In the genomic region with DNA sequence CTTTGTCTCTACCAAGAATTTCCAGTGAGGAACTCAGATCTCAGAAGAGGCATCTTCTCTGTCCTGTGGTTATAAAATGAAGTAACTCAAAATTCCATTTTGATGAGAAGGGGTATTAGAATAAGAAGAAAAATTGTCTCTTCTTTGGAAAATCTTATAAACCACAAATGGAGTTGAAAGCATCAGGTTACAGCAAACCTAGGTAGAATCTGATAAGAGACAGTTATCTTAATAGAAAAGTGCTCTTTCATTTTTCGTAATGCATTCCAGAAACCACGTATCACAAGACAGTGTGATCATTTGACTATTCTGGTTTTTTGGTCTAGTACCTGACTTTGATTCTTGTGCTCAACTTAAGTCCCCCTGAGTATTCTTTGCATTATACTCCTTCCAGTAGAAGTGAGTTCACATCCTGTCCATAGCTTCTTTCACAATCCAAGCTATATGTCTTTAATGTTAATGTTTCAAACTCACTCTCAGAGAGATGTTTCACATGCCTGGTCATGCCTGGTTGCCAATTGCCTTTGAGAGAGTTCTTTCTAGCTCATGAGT, we compare ENCODE assay signal across 22 cellular contexts.
DNase-seq lines count a peak whose midpoint lies in the region; ATAC-seq, FAIRE-seq and TF ChIP-seq lines count a peak whose summit lies in the region.
"Had no signal": no experiment of that assay in that cellular context is flagged by ENCODE, and none has a peak within 500 bp of the region (broad histone marks: within the 10 kb centered on the region; RNA-seq: fewer than 3 reads in every experiment).

No MANE protein-coding gene starts in this region.

- no peaks in the 10 kb centered on the region for H3K27me3 ChIP-seq in brain microvascular endothelial cell (replicated peaks)
- H3K27me3 ChIP-seq in HepG2 (ENCODE audit: control insufficient read depth in 1 of 2, insufficient read depth in 2 of 2, low read length in 2 of 2): no peaks in the 10 kb centered on the region
- H3K27me3 ChIP-seq in hepatocyte: no peaks in the 10 kb centered on the region

- H3K9me3 ChIP-seq in HepG2 (ENCODE audit: low read length) (peaks cover 12% of the 10 kb centered on the region), hepatocyte (ENCODE audit: low read depth) (peaks cover 5% of the 10 kb centered on the region)

- peaks cover 1% of the 10 kb centered on the region for H3K4me1 Mint-ChIP-seq in progenitor cell of endocrine pancreas (ENCODE audit: low read depth)

- WGBS in HepG2 (ENCODE audit: low lambda C conversion rate): 67% methylated on average over 2 of the region's 2 CpGs
- WGBS in hepatocyte (ENCODE audit: low lambda C conversion rate, missing lambda C conversion rate): 65% methylated on average over 2 of the region's 2 CpGs

- no peak for TF ChIP-seq RAD21 in HepG2 (CRISPR knock-in tag; IDR thresholded peaks at IDR 0.05)

- H3K4me3 Mint-ChIP-seq in progenitor cell of endocrine pancreas (ENCODE audit: low read depth): no peak overlapping the region
- H3K4me3 Mint-ChIP-seq: activated naive CD4-positive, alpha-beta T cell treated with anti-CD3 and anti-CD28 coated beads, Interleukin-2, amount 50 U/mL, for 24 hours; natural killer cell treated with Interleukin-12 subunit alpha and Interleukin-12 subunit beta and Interleukin-15 and Interleukin-18, amount 100 ng/mL, for 72 hours had no signal

- H3K4me2 ChIP-seq in HepG2 (ENCODE audit: low read depth, low read length) (no peak overlapping the region), hepatocyte (no peak overlapping the region)

- BruUV-seq in HepG2 (replicated peaks; lab: Mats Ljungman, UMichigan): no TSS peak

- POLR2A ChIA-PET in HepG2 (lab: Yijun Ruan, JAX): no interaction called here

- no peak for FAIRE-seq in HepG2 (lab: Jason Lieb, UNC)
- FAIRE-seq: endometrium had no signal

- H3K4me1 ChIP-seq in HepG2 (ENCODE audit: insufficient read depth, low read length): no peaks in the 10 kb centered on the region
- no peaks in the 10 kb centered on the region for H3K4me1 ChIP-seq in hepatocyte (ENCODE audit: insufficient read depth)

- TF ChIP-seq CTCF in brain microvascular endothelial cell (IDR thresholded peaks at IDR 0.05; ENCODE audit: low read depth, low read length, missing control alignments) (no peak), HepG2 (CRISPR knock-in tag; IDR thresholded peaks at IDR 0.05) (no peak), progenitor cell of endocrine pancreas (IDR thresholded peaks at IDR 0.05; ENCODE audit: unreplicated experiment) (no peak), hepatocyte (IDR thresholded peaks at IDR 0.05; ENCODE audit: poor library complexity) (no peak)

- DNase-seq in AG20443 (ENCODE audit: low spot score) (peak; percentile 29), brain microvascular endothelial cell (no peak), HepG2 (ENCODE audit: low spot score) (no peak), progenitor cell of endocrine pancreas (ENCODE audit: low spot score, unreplicated experiment) (no peak), hepatocyte (ENCODE audit: low spot score) (no peak)
- DNase-seq in NK-92 treated with Interleukin-12 subunit alpha and Interleukin-12 subunit beta, amount 100 ng/mL, for 24 hours (lab: John Stamatoyannopoulos, UW): no peak
- DNase-seq: central memory CD4-positive, alpha-beta T cell; COR-L47; KBM-7; left colon; NCI-H1694; NCI-H748 treated with DMSO at 0.1 percent for 48 hours; right cardiac atrium; SIG-M5; stimulated activated CD4-positive, alpha-beta T cell treated with anti-CD3 and anti-CD28 coated beads, Interleukin-4, amount 100 ng/mL, for 24 hours; stimulated activated naive CD4-positive, alpha-beta T cell had no signal

- CTCF ChIA-PET in HepG2 (lab: Yijun Ruan, JAX; ENCODE audit: low intra/inter-chr PET ratio, low total read pairs): no interaction called here

- H3K79me2 ChIP-seq in HepG2 (ENCODE audit: insufficient read depth, low read length): no peaks in the 10 kb centered on the region
- H3K79me2 ChIP-seq in hepatocyte: no peaks in the 10 kb centered on the region

- H3K9me2 ChIP-seq in hepatocyte (replicated peaks; ENCODE audit: insufficient read depth): no peaks in the 10 kb centered on the region

- H3K27ac ChIP-seq in brain microvascular endothelial cell: peak overlapping the region; percentile 51
- no peak overlapping the region for H3K27ac ChIP-seq in HepG2 (ENCODE audit: extremely low read length, insufficient read depth, low read length)
- no peak overlapping the region for H3K27ac ChIP-seq in hepatocyte

- H3K27ac Mint-ChIP-seq in progenitor cell of endocrine pancreas: no peak overlapping the region
- H3K27ac Mint-ChIP-seq: activated naive CD4-positive, alpha-beta T cell treated with anti-CD3 and anti-CD28 coated beads, Interleukin-2, amount 50 U/mL, for 24 hours; natural killer cell treated with Interleukin-12 subunit alpha and Interleukin-12 subunit beta and Interleukin-15 and Interleukin-18, amount 100 ng/mL, for 72 hours had no signal

- H3K9ac ChIP-seq in HepG2 (ENCODE audit: insufficient read depth, low read depth, low read length): no peak overlapping the region

- intact Hi-C loops in HepG2 (cut with micrococcal nuclease; ENCODE audit: unreplicated experiment): no loop called here

- no peak overlapping the region for H2AFZ ChIP-seq in HepG2 (ENCODE audit: low read length)
- H2AFZ ChIP-seq in hepatocyte: no peak overlapping the region

- in situ Hi-C loops in brain microvascular endothelial cell (cut with HindIII; ENCODE audit: low pct_ligation_motif_present, low sequenced_read_pairs) (no loop called here), HepG2 (cut with HindIII; ENCODE audit: extremely low pct_ligation_motif_present, low pct_unique_long_range_greater_than_20kb) (no loop called here)

- H3K36me3 Mint-ChIP-seq in progenitor cell of endocrine pancreas (ENCODE audit: insufficient read depth): peaks cover 10% of the 10 kb centered on the region

- ATAC-seq in GM19468 (IDR thresholded peaks at IDR 0.05; ENCODE audit: extremely low read depth, unreplicated experiment) (peak; percentile 13), HG03354 (IDR thresholded peaks at IDR 0.05; ENCODE audit: poor library complexity, severe bottlenecking, unreplicated experiment) (peak; percentile 53), HepG2 (no peak)
- ATAC-seq: HCT116; left colon; natural killer cell treated with Interleukin-12 subunit alpha and Interleukin-12 subunit beta and Interleukin-15 and Interleukin-18, amount 100 ng/mL, for 72 hours; right cardiac atrium had no signal

- TF ChIP-seq POLR2A in HepG2 (IDR thresholded peaks at IDR 0.05; ENCODE audit: insufficient read depth in 1 of 2, low read depth in 2 of 2, low read length in 2 of 2): no peak

- no peaks in the 10 kb centered on the region for H3K27me3 Mint-ChIP-seq in progenitor cell of endocrine pancreas
- H3K27me3 Mint-ChIP-seq: activated naive CD4-positive, alpha-beta T cell treated with anti-CD3 and anti-CD28 coated beads, Interleukin-2, amount 50 U/mL, for 24 hours had no signal

- H3K4me3 ChIP-seq in brain microvascular endothelial cell (ENCODE audit: low read depth, low read length): no peak overlapping the region
- H3K4me3 ChIP-seq in HepG2 (replicated peaks in 1 of 3; ENCODE audit: insufficient read depth in 1 of 3, low read depth in 2 of 3, low read length in 3 of 3): no peak overlapping the region
- H3K4me3 ChIP-seq in hepatocyte: no peak overlapping the region

- no peak for TF ChIP-seq EP300 in HepG2 (IDR thresholded peaks at IDR 0.05; ENCODE audit: low read depth in 2 of 2, low read length in 2 of 2)
- TF ChIP-seq EP300 in HepG2 (CRISPR knock-in tag; IDR thresholded peaks at IDR 0.05; ENCODE audit: borderline replicate concordance): no peak

- H3K36me3 ChIP-seq in brain microvascular endothelial cell (replicated peaks) (no peaks in the 10 kb centered on the region), HepG2 (replicated peaks in 1 of 2; ENCODE audit: control insufficient read depth in 1 of 2, insufficient read depth in 2 of 2, low read length in 2 of 2) (no peaks in the 10 kb centered on the region), hepatocyte (replicated peaks; ENCODE audit: insufficient read depth, low read depth) (no peaks in the 10 kb centered on the region)

- peaks cover 23% of the 10 kb centered on the region for H3K9me3 Mint-ChIP-seq in progenitor cell of endocrine pancreas (ENCODE audit: low read depth)

- H4K20me1 ChIP-seq in HepG2 (ENCODE audit: insufficient read depth, low read length): no peaks in the 10 kb centered on the region
- no peaks in the 10 kb centered on the region for H4K20me1 ChIP-seq in hepatocyte (ENCODE audit: insufficient read depth, poor library complexity, severe bottlenecking)

TF ChIP-seq in HepG2, 621 proteins besides CTCF, POLR2A, EP300 and RAD21 (continues in another document):
- no peak for TF ChIP-seq ZNF672 (CRISPR knock-in tag; IDR thresholded peaks at IDR 0.05)
- TF ChIP-seq MYC (CRISPR knock-in tag; IDR thresholded peaks at IDR 0.05; ENCODE audit: borderline replicate concordance): no peak
- no peak for TF ChIP-seq ZNF331 (CRISPR knock-in tag; IDR thresholded peaks at IDR 0.05)
